Comparison of ENCODE assay signal across 8 cellular contexts in genomic region chr12:59149995-59150642, GRCh38.
DNase-seq lines count a peak whose midpoint lies in the region; ATAC-seq and TF ChIP-seq lines count a peak whose summit lies in the region.

No MANE protein-coding gene starts in this region.

- no peak overlapping the region for H3K27ac Mint-ChIP-seq in naive thymus-derived CD4-positive, alpha-beta T cell

- H3K27ac ChIP-seq in naive thymus-derived CD4-positive, alpha-beta T cell (ENCODE audit: low read depth, low read length): no peak overlapping the region

- CTCF ChIA-PET in BJ (lab: Yijun Ruan, JAX): interaction anchor here (0.5 to 3.4 kb wide), 23 partner anchors 9 to 1167 kb away, joined by 3 to 28 read pairs (median 4); partner anchors contain the start of gene LRIG3
- CTCF ChIA-PET in naive thymus-derived CD4-positive, alpha-beta T cell (lab: Charles Lee): no interaction called here

- in situ Hi-C loops in SK-MEL-5 (cut with HindIII; ENCODE audit: low pct_unique_long_range_greater_than_20kb, low sequenced_read_pairs): no loop called here

- no peaks in the 10 kb centered on the region for H3K27me3 ChIP-seq in BJ (ENCODE audit: control insufficient read depth, insufficient read depth, low read length)
- H3K27me3 ChIP-seq in naive thymus-derived CD4-positive, alpha-beta T cell (ENCODE audit: control insufficient read depth in 2 of 2, insufficient read depth in 2 of 2, low read length in 2 of 2): no peaks in the 10 kb centered on the region

- peak; percentile 100 for ATAC-seq in GM18519 (IDR thresholded peaks at IDR 0.05; ENCODE audit: low FRiP score, unreplicated experiment)
- peak; percentile 100 for ATAC-seq in HG02884 (IDR thresholded peaks at IDR 0.05; ENCODE audit: unreplicated experiment)
- peak; percentile 74 for ATAC-seq in naive thymus-derived CD4-positive, alpha-beta T cell

- peaks cover 0 to 4% (median 0%) of the 10 kb centered on the region in 7 donors for H3K4me1 Mint-ChIP-seq in naive thymus-derived CD4-positive, alpha-beta T cell

- intact Hi-C loops in naive thymus-derived CD4-positive, alpha-beta T cell (cut with micrococcal nuclease): loop anchor here (1.0 to 5.0 kb wide), 4 partner anchors 37 to 1168 kb away; no protein-coding TSS in a partner anchor

- no peaks in the 10 kb centered on the region for H3K9me3 ChIP-seq in naive thymus-derived CD4-positive, alpha-beta T cell (ENCODE audit: control insufficient read depth in 2 of 3, low read length in 3 of 3)

- H3K4me3 Mint-ChIP-seq in naive thymus-derived CD4-positive, alpha-beta T cell: no peak overlapping the region

- no peaks in the 10 kb centered on the region for H3K4me1 ChIP-seq in naive thymus-derived CD4-positive, alpha-beta T cell (ENCODE audit: control insufficient read depth in 2 of 2, insufficient read depth in 2 of 2, low read length in 2 of 2)

- H3K36me3 Mint-ChIP-seq in naive thymus-derived CD4-positive, alpha-beta T cell: no peaks in the 10 kb centered on the region

- H3K27me3 Mint-ChIP-seq in naive thymus-derived CD4-positive, alpha-beta T cell: no peaks in the 10 kb centered on the region

- DNase-seq in BJ (ENCODE audit: low read depth): no peak
- peak; percentile 72 for DNase-seq in NCI-H128 (lab: John Stamatoyannopoulos, UW; ENCODE audit: unreplicated experiment)
- peak; percentile 92 for DNase-seq in SK-MEL-5 (ENCODE audit: low read depth, low spot score)
- DNase-seq in epithelial cell of proximal tubule (ENCODE audit: low read depth): peak; percentile 40
- peak in 2 of 9 donors; percentile 3 to 20 for DNase-seq in naive thymus-derived CD4-positive, alpha-beta T cell
- DNase-seq in activated CD4-positive, CD25-positive, alpha-beta regulatory T cell (lab: John Stamatoyannopoulos, UW): no peak

- H3K36me3 ChIP-seq in BJ (ENCODE audit: control insufficient read depth, insufficient read depth, low read length): no peaks in the 10 kb centered on the region
- no peaks in the 10 kb centered on the region for H3K36me3 ChIP-seq in naive thymus-derived CD4-positive, alpha-beta T cell (ENCODE audit: control insufficient read depth in 2 of 3, insufficient read depth in 3 of 3, low read length in 3 of 3)

- H3K4me3 ChIP-seq in BJ (ENCODE audit: low read depth, low read length) (no peak overlapping the region), epithelial cell of proximal tubule (ENCODE audit: low read depth, low read length) (no peak overlapping the region)
- no peak overlapping the region for H3K4me3 ChIP-seq in naive thymus-derived CD4-positive, alpha-beta T cell (ENCODE audit: low read length)

- POLR2A ChIA-PET in BJ (lab: Charles Lee): no interaction called here
- POLR2A ChIA-PET in naive thymus-derived CD4-positive, alpha-beta T cell (lab: Charles Lee): no interaction called here

- H3K9me3 Mint-ChIP-seq in naive thymus-derived CD4-positive, alpha-beta T cell: peaks cover 0 to 13% (median 2%) of the 10 kb centered on the region in 11 donors

- TF ChIP-seq CTCF in BJ (IDR thresholded peaks at IDR 0.05; ENCODE audit: insufficient read depth, low read depth, low read length): peak; percentile 83
- TF ChIP-seq CTCF in epithelial cell of proximal tubule (conservative IDR thresholded peaks at IDR 0.05; ENCODE audit: low read depth, low read length): peak; percentile 98

Comparison
In these comparisons a context has a peak if more than half of its experiments do, and no peak if none do; other contexts are left out.
1. DNase-seq: peak in NCI-H128 (single experiment), SK-MEL-5 (single experiment) and epithelial cell of proximal tubule (single experiment); none in BJ (single experiment) and activated CD4-positive, CD25-positive, alpha-beta regulatory T cell (0 of 4).
2. Peak in every context shown above with its lines, with median percentiles within 50 percentile points of each other: ATAC-seq.